23 cellular contexts compared by ENCODE assay signal in the genomic region with DNA sequence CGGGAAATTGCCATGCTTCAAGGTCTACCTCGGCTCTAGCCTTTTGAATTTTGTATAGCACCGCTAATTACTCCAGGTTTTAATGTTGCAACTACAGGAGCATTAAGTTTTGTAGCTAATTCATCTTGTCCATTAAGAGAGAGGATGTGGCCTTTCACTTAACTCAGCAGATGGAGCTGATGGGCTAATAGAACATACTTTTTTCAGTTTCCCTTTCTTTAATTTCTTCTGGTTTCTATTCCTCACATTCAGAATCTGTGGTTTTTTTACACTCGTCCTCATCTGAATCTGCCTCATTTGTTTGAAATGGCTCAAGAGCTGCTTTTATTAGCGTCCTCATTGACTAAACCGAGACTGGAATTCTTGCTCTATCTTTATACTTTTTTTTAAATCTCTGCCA.
"Had no signal": no experiment of that assay in that cellular context is flagged by ENCODE, and none has a peak within 500 bp of the region (broad histone marks: within the 10 kb centered on the region; RNA-seq: fewer than 3 reads in every experiment).

No MANE protein-coding gene starts in this region.

- DNase-seq: activated CD4-positive, alpha-beta T cell treated with anti-CD3 and anti-CD28 coated beads for 36 hours; activated CD4-positive, CD25-positive, alpha-beta regulatory T cell; activated naive CD4-positive, alpha-beta T cell treated with Interleukin-2 at 50 U/mL for 16 hours; activated T-cell treated with anti-CD3 and anti-CD28 coated beads for 4 hours; activated T-cell treated with anti-CD3 and anti-CD28 coated beads, Interleukin-2, amount 50 U/mL, for 72 hours; anterior cingulate cortex; cerebellar nuclear complex; colonic mucosa; dorsolateral prefrontal cortex; effector memory CD4-positive, alpha-beta T cell; gastrocnemius medialis; glutamatergic neuron; left lung; lower lobe of right lung; mesenchymal stem cell; pancreas; retina; spleen; stimulated activated naive CD4-positive, alpha-beta T cell had no signal

- H3K27ac ChIP-seq: cardiac muscle cell, colonic mucosa, dorsolateral prefrontal cortex, gastrocnemius medialis, left lung, lower lobe of right lung, pancreas, prostate gland, spleen, tibial nerve had no signal

- H3K9me3 ChIP-seq: colonic mucosa, gastrocnemius medialis, left lung, lower lobe of right lung, pancreas, prostate gland, spleen, tibial nerve had no signal

- H3K36me3 ChIP-seq: cardiac muscle cell, colonic mucosa, gastrocnemius medialis, left lung, lower lobe of right lung, pancreas, prostate gland, spleen, tibial nerve had no signal

- H3K4me1 ChIP-seq: colonic mucosa, gastrocnemius medialis, left lung, lower lobe of right lung, pancreas, prostate gland, spleen, tibial nerve had no signal

- ATAC-seq: activated CD4-positive, alpha-beta T cell treated with anti-CD3 and anti-CD28 coated beads for 36 hours; activated T-cell treated with anti-CD3 and anti-CD28 coated beads, Interleukin-2, amount 50 U/mL, for 72 hours; gastrocnemius medialis; left lung; lower lobe of right lung; pancreas; sciatic nerve had no signal

- H3K4me3 ChIP-seq: cardiac muscle cell, colonic mucosa, dorsolateral prefrontal cortex, gastrocnemius medialis, left lung, lower lobe of right lung, pancreas, prostate gland, spleen, tibial nerve had no signal

- H3K27me3 ChIP-seq: cardiac muscle cell, colonic mucosa, dorsolateral prefrontal cortex, gastrocnemius medialis, left lung, pancreas, spleen, tibial nerve had no signal
